8 cellular contexts compared by ENCODE assay signal in genomic region chr11:90223248-90223585, GRCh38. TPM values are rescaled to one million over a fixed set of nuclear protein-coding genes. Genes with fewer than 3 reads are reported as not detected.
A peak's percentile ranks its signal among the peaks of the same experiment; 100 is the strongest.
DNase-seq lines count a peak whose midpoint lies in the region; ATAC-seq, FAIRE-seq and TF ChIP-seq lines count a peak whose summit lies in the region.

No MANE protein-coding gene starts in this region.

- FAIRE-seq in astrocyte (lab: Jason Lieb, UNC), result no peak

- peak overlapping the region; percentile 94 for H3K9ac ChIP-seq in astrocyte (ENCODE audit: low read length)

- H3K27me3 ChIP-seq in astrocyte (ENCODE audit: insufficient read depth, low read length) (no peaks in the 10 kb centered on the region), left lung (no peaks in the 10 kb centered on the region), thymus (ENCODE audit: control insufficient read depth, insufficient read depth) (no peaks in the 10 kb centered on the region)

- H3K4me3 ChIP-seq in astrocyte (ENCODE audit: insufficient read depth, low read depth, low read length), result peak overlapping the region; percentile 95
- peak overlapping the region; percentile 59 to 74 for H3K4me3 ChIP-seq in left lung
- H3K4me3 ChIP-seq in thymus (ENCODE audit: low read length), result peak overlapping the region; percentile 91

- H3K36me3 ChIP-seq in astrocyte (ENCODE audit: insufficient read depth, low read length) (no peaks in the 10 kb centered on the region), left lung (no peaks in the 10 kb centered on the region), thymus (ENCODE audit: control insufficient read depth, insufficient read depth) (no peaks in the 10 kb centered on the region)

- H3K4me1 ChIP-seq in astrocyte (ENCODE audit: insufficient read depth, low read length) (peaks cover 20% of the 10 kb centered on the region), left lung (peaks cover 22 to 43% of the 10 kb centered on the region in 2 donors), thymus (ENCODE audit: control insufficient read depth, insufficient read depth, low read length) (peaks cover 6% of the 10 kb centered on the region)

- no peaks in the 10 kb centered on the region for H3K27me3 Mint-ChIP-seq in astrocyte (ENCODE audit: low read depth, unreplicated experiment)

- peaks cover 42% of the 10 kb centered on the region for H4K20me1 ChIP-seq in astrocyte (ENCODE audit: insufficient read depth, low read length)

- peak overlapping the region; percentile 91 for H3K27ac ChIP-seq in astrocyte (ENCODE audit: low read depth, low read length)
- peak overlapping the region; percentile 85 to 97 for H3K27ac ChIP-seq in left lung
- H3K27ac ChIP-seq in thymus (ENCODE audit: low read depth), result peak overlapping the region; percentile 85

- peaks cover 9% of the 10 kb centered on the region for H3K4me1 Mint-ChIP-seq in astrocyte (ENCODE audit: low read depth, unreplicated experiment)

- no peaks in the 10 kb centered on the region for H3K36me3 Mint-ChIP-seq in astrocyte (ENCODE audit: low read depth, unreplicated experiment)

- DNase-seq in astrocyte (ENCODE audit: low read depth) (no peak), left lung (no peak), epidermal melanocyte (ENCODE audit: insufficient read length, low spot score) (no peak), HK-2 (ENCODE audit: unreplicated experiment) (no peak)

- peak overlapping the region; percentile 93 for H3K4me2 ChIP-seq in astrocyte (ENCODE audit: low read length)

- intact Hi-C loops in left lung (cut with DNase I), result no loop called here

- H3K79me2 ChIP-seq in astrocyte (ENCODE audit: insufficient read depth, low read length), result peaks cover 51% of the 10 kb centered on the region

- TF ChIP-seq CTCF in astrocyte (IDR thresholded peaks at IDR 0.05; ENCODE audit: insufficient read depth, low read depth, low read length), result no peak
- TF ChIP-seq CTCF in left lung (IDR thresholded peaks at IDR 0.05), result no peak

- WGBS in thymus, result 4% methylated on average over 12 of the region's 12 CpGs

- H3K9me3 ChIP-seq in astrocyte (ENCODE audit: insufficient read depth, low read depth, low read length) (no peaks in the 10 kb centered on the region), left lung (no peaks in the 10 kb centered on the region), thymus (ENCODE audit: control insufficient read depth) (no peaks in the 10 kb centered on the region)

- H3K27ac Mint-ChIP-seq in astrocyte (ENCODE audit: unreplicated experiment), result peak overlapping the region; percentile 41

- ATAC-seq in GM19025 (IDR thresholded peaks at IDR 0.05; ENCODE audit: low read depth, unreplicated experiment), result peak; percentile 38
- ATAC-seq in HG03066 (IDR thresholded peaks at IDR 0.05; ENCODE audit: low read depth, unreplicated experiment), result peak; percentile 46
- ATAC-seq in left lung, result peak; percentile 71
- ATAC-seq in HG02970 (IDR thresholded peaks at IDR 0.05; ENCODE audit: low FRiP score, unreplicated experiment), result no peak

- peak overlapping the region; percentile 98 for H3K4me3 Mint-ChIP-seq in astrocyte (ENCODE audit: unreplicated experiment)

- no peaks in the 10 kb centered on the region for H3K9me3 Mint-ChIP-seq in astrocyte (ENCODE audit: unreplicated experiment)

- peak overlapping the region; percentile 93 for H2AFZ ChIP-seq in astrocyte (ENCODE audit: low read depth, low read length)

RNA-seq across cellular contexts. Expression of gene CHORDC1, which starts 0.4 kb away (rescaled TPM):
- total RNA-seq in astrocyte, result 51.6 and 59.2 TPM in 2 replicates
- total RNA-seq in left lung, result 10 to 100 TPM; 26.6 to 42.0 TPM
- polyA plus RNA-seq in thymus, result 49.3 TPM
